ENCODE assay signal across 8 cellular contexts in genomic region chr16:75622762-75623605, GRCh38. TPM values are rescaled to one million over a fixed set of nuclear protein-coding genes. Genes with fewer than 3 reads are reported as not detected.
DNase-seq lines count a peak whose midpoint lies in the region; ATAC-seq and TF ChIP-seq lines count a peak whose summit lies in the region.

Gene ADAT1 (minus strand): TSS chr16:75623281. CDS start chr16:75620799, 2,482 bp downstream.

- H3K9me3 ChIP-seq in T-helper 17 cell (ENCODE audit: control insufficient read depth, low read length, poor library complexity, severe bottlenecking) (no peaks in the 10 kb centered on the region), left ventricle myocardium inferior (replicated peaks) (no peaks in the 10 kb centered on the region), prostate gland (no peaks in the 10 kb centered on the region)

- no peak for TF ChIP-seq CTCF in left ventricle myocardium inferior (IDR thresholded peaks at IDR 0.05; ENCODE audit: borderline replicate concordance)
- peak in 2 of 4 experiments; percentile 18 to 28 for TF ChIP-seq CTCF in prostate gland (IDR thresholded peaks at IDR 0.05)

- intact Hi-C loops in left ventricle myocardium inferior (cut with micrococcal nuclease) (no loop called here), prostate gland (cut with DNase I) (loop anchor here (2.0 to 10.0 kb wide), 3 partner anchors 56 to 148 kb away; partner anchors contain the start of gene GABARAPL2)

- peaks cover 17% of the 10 kb centered on the region for H3K36me3 Mint-ChIP-seq in T-helper 17 cell (ENCODE audit: low read depth)

- H3K4me1 Mint-ChIP-seq in T-helper 17 cell = peaks cover 51% of the 10 kb centered on the region

- WGBS in prostate gland = under 1% methylated on average over 62 of the region's 62 CpGs
- WGBS in urinary bladder = under 1% methylated on average over 62 of the region's 62 CpGs

- no peaks in the 10 kb centered on the region for H3K27me3 Mint-ChIP-seq in T-helper 17 cell

- H3K4me3 Mint-ChIP-seq in T-helper 17 cell = peak within 1 kb of the TSS; percentile 96

- no peaks in the 10 kb centered on the region for H3K27me3 ChIP-seq in left ventricle myocardium inferior (ENCODE audit: low read depth)
- H3K27me3 ChIP-seq in prostate gland (replicated peaks; ENCODE audit: insufficient read depth) = no peaks in the 10 kb centered on the region

- peak; percentile 92 for ATAC-seq in HG02885 (IDR thresholded peaks at IDR 0.05; ENCODE audit: poor library complexity, unreplicated experiment)
- peak; percentile 96 for ATAC-seq in T-helper 17 cell

- peak; percentile 90 for DNase-seq in NCI-H1694 treated with DMSO at 0.1 percent for 48 hours (lab: John Stamatoyannopoulos, UW)
- peak; percentile 94 to 96 (median 95) for DNase-seq in T-helper 17 cell
- peak; percentile 64 to 99 (median 93) for DNase-seq in amygdala (lab: John Stamatoyannopoulos, UW)
- DNase-seq in left ventricle myocardium inferior = peak; percentile 98
- peak; percentile 98 for DNase-seq in prostate gland (ENCODE audit: low spot score)

- H3K27ac ChIP-seq in left ventricle myocardium inferior (replicated peaks) (peak within 1 kb of the TSS; percentile 93), prostate gland (peak within 1 kb of the TSS; percentile 74 to 85), urinary bladder (ENCODE audit: low read depth) (peak within 1 kb of the TSS; percentile 85)

- H3K4me1 ChIP-seq in left ventricle myocardium inferior (peaks cover 38% of the 10 kb centered on the region), prostate gland (replicated peaks) (peaks cover 6% of the 10 kb centered on the region), urinary bladder (ENCODE audit: insufficient read depth) (peaks cover 1% of the 10 kb centered on the region)

- H3K27ac Mint-ChIP-seq in T-helper 17 cell = peak within 1 kb of the TSS; percentile 96

- peak; percentile 89 for TF ChIP-seq POLR2A in GM15510 (IDR thresholded peaks at IDR 0.05; ENCODE audit: borderline replicate concordance, extremely low read depth, insufficient read length)
- peak; percentile 89 for TF ChIP-seq POLR2A in prostate gland (IDR thresholded peaks at IDR 0.05)

- H3K4me3 ChIP-seq in left ventricle myocardium inferior (peak within 1 kb of the TSS; percentile 77), prostate gland (peak within 1 kb of the TSS; percentile 70 to 75), urinary bladder (ENCODE audit: low read depth, low read length) (peak within 1 kb of the TSS; percentile 65)

- H3K36me3 ChIP-seq in left ventricle myocardium inferior (peaks cover 46% of the 10 kb centered on the region), prostate gland (peaks cover 0 to 2% of the 10 kb centered on the region in 2 donors), urinary bladder (ENCODE audit: insufficient read depth) (no peaks in the 10 kb centered on the region)

RNA-seq across cellular contexts. Expression of gene ADAT1, which starts in this region (rescaled TPM):
- total RNA-seq in T-helper 17 cell (10 to 100 TPM; 57.9 to 64.1 TPM), left ventricle myocardium inferior (28.4 TPM), prostate gland (10 to 100 TPM; 49.1 to 66.0 TPM), urinary bladder (47.2 TPM)
- polyA plus RNA-seq in urinary bladder = 16.9 TPM

Comparison
In these comparisons a context has a peak if more than half of its experiments do, and no peak if none do; other contexts are left out.
1. Peak in every context shown above with its lines: DNase-seq, ATAC-seq, H3K4me3 ChIP-seq and H3K27ac ChIP-seq.